ENCODE assay signal across 19 cellular contexts in the genomic region with DNA sequence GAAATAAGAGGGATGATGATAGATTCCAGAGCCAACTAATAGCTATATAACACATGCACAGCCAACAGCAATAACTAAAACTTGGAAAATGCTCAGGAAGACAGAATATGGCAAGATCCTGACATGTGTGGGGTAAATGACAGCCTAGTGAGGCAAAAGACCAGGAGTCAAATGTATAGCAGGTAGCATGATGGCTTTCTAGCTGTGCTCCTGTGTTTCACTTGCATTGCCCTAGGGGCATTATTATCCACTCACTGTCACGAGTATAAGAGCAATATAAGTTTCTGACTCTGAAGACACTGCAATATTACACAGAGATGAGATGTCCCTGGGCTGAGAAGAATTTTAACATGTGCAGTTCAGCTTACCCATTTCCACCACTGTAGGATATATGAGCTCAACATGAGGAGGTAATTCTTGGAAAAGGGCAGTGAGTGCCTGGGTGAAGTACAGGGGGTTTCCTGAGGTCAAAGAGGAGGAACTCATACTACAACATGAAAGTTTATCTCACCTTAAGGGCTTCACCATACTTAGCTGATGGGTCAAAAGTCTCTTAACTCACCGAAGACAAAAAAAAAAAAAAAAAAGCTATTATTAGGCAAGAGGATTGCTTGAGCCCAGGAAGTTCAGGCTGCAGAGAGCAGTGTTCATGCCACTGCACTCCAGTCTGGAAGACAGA.
"Had no signal": no experiment of that assay in that cellular context is flagged by ENCODE, and none has a peak within 500 bp of the region (broad histone marks: within the 10 kb centered on the region; RNA-seq: fewer than 3 reads in every experiment).

No MANE protein-coding gene starts in this region.

- H3K4me1 Mint-ChIP-seq: naive B cell, neural crest cell had no signal

- H3K36me3 ChIP-seq: esophagus squamous epithelium, ovary, suprapubic skin, thyroid gland had no signal

- ATAC-seq: effector memory CD8-positive, alpha-beta T cell; left colon; left ventricle myocardium superior; right cardiac atrium; stimulated activated naive CD8-positive, alpha-beta T cell treated with anti-CD3 and anti-CD28 coated beads, Interleukin-15, Interleukin-2, amounts not matched to agents 100 U/mL and 50 U/mL, for 24 hours had no signal

- H3K27ac ChIP-seq: esophagus squamous epithelium, hepatocyte, ovary, suprapubic skin, thyroid gland had no signal

- DNase-seq: effector memory CD8-positive, alpha-beta T cell; esophagus squamous epithelium; foreskin fibroblast; left colon; left ventricle myocardium superior; mesenchymal stem cell; naive B cell; ovary; right cardiac atrium; small intestine; stimulated activated CD4-positive, alpha-beta T cell treated with anti-CD3 and anti-CD28 coated beads, Interleukin-12 subunit alpha, Interleukin-12 subunit beta, amount 100 ng/mL, for 4 hours; stimulated activated naive CD8-positive, alpha-beta T cell treated with anti-CD3 and anti-CD28 coated beads, Interleukin-15, Interleukin-2, amounts not matched to agents 100 U/mL and 50 U/mL, for 24 hours; thyroid gland had no signal

- H3K9me3 Mint-ChIP-seq: effector memory CD8-positive, alpha-beta T cell; naive B cell; neural crest cell; type B pancreatic cell had no signal

- H3K36me3 Mint-ChIP-seq: naive B cell, type B pancreatic cell had no signal

- H3K27me3 Mint-ChIP-seq: effector memory CD8-positive, alpha-beta T cell; naive B cell; progenitor cell of endocrine pancreas; type B pancreatic cell had no signal

- H3K27ac Mint-ChIP-seq: effector memory CD8-positive, alpha-beta T cell; naive B cell; progenitor cell of endocrine pancreas; type B pancreatic cell had no signal

- H3K4me3 ChIP-seq: esophagus squamous epithelium, hepatocyte, lung, ovary, suprapubic skin, thyroid gland had no signal

- H3K4me3 Mint-ChIP-seq: effector memory CD8-positive, alpha-beta T cell; naive B cell; neural crest cell; type B pancreatic cell had no signal

- H3K9me3 ChIP-seq: esophagus squamous epithelium, ovary, suprapubic skin, thyroid gland had no signal
